In genomic region chr1:230077436-230078221, GRCh38 we compare ENCODE assay signal across 16 cellular contexts. TPM values are rescaled to one million over a fixed set of nuclear protein-coding genes. Genes with fewer than 3 reads are reported as not detected.
A peak's percentile ranks its signal among the peaks of the same experiment; 100 is the strongest.
DNase-seq lines count a peak whose midpoint lies in the region; ATAC-seq, FAIRE-seq and TF ChIP-seq lines count a peak whose summit lies in the region.
"Had no signal": no experiment of that assay in that cellular context is flagged by ENCODE, and none has a peak within 500 bp of the region (broad histone marks: within the 10 kb centered on the region; RNA-seq: fewer than 3 reads in every experiment).

No MANE protein-coding gene starts in this region.

- peak in 1 of 2 experiments; percentile 68; a peak in 3 of 6 replicates for ATAC-seq in A549
- no peak for ATAC-seq in gastroesophageal sphincter

- H3K27ac Mint-ChIP-seq in activated T-helper 1 cell treated with anti-CD3 and anti-CD28 coated beads, Interleukin-12 subunit alpha, Interleukin-12 subunit beta, Interleukin-2, Interleukin-4 antibody, amounts not matched to agents 30 ng/mL and 10 ng/mL and 1 ng/mL, durations not matched to agents 14 hours and 24 hours and 36 hours = peak overlapping the region; percentile 64
- H3K27ac Mint-ChIP-seq: activated CD4-positive, alpha-beta T cell treated with anti-CD3 and anti-CD28 coated beads, Interleukin-2, amount 10 ng/mL, durations not matched to agents 7 days and 5 days had no signal

- TF ChIP-seq EP300 in A549 (IDR thresholded peaks at IDR 0.05) (no peak), gastroesophageal sphincter (IDR thresholded peaks at IDR 0.05) (no peak)

- H3K9me3 Mint-ChIP-seq in activated T-helper 1 cell treated with anti-CD3 and anti-CD28 coated beads, Interleukin-12 subunit alpha, Interleukin-12 subunit beta, Interleukin-2, Interleukin-4 antibody, amounts not matched to agents 30 ng/mL and 10 ng/mL and 1 ng/mL, durations not matched to agents 14 hours and 24 hours and 36 hours = peaks cover 3% of the 10 kb centered on the region

- H3K4me3 Mint-ChIP-seq in activated T-helper 1 cell treated with anti-CD3 and anti-CD28 coated beads, Interleukin-12 subunit alpha, Interleukin-12 subunit beta, Interleukin-2, Interleukin-4 antibody, amounts not matched to agents 30 ng/mL and 10 ng/mL and 1 ng/mL, durations not matched to agents 14 hours and 24 hours and 36 hours = peak overlapping the region; percentile 3
- H3K4me3 Mint-ChIP-seq: activated CD4-positive, alpha-beta T cell treated with anti-CD3 and anti-CD28 coated beads, Interleukin-2, amount 10 ng/mL, durations not matched to agents 7 days and 5 days had no signal

- H3K4me3 ChIP-seq in A549 (no peak overlapping the region), gastroesophageal sphincter (no peak overlapping the region)
- H3K4me3 ChIP-seq: dorsolateral prefrontal cortex had no signal

- POLR2A ChIA-PET in A549 (lab: Yijun Ruan, JAX) = interaction anchor here (0.5 to 1.7 kb wide), 2 partner anchors 11 to 33 kb away, joined by 3 to 6 read pairs; partner anchors contain the start of gene GALNT2

- H3K9me3 ChIP-seq in A549 (0 out of 3 replicates have a peak, but pooled peaks cover under 1% of the 10 kb centered on the region), gastroesophageal sphincter (no peaks in the 10 kb centered on the region)

- no peak for TF ChIP-seq CTCF in A549 (IDR thresholded peaks at IDR 0.05)
- TF ChIP-seq CTCF in gastroesophageal sphincter (IDR thresholded peaks at IDR 0.05) = no peak

- H3K27me3 Mint-ChIP-seq in activated T-helper 1 cell treated with anti-CD3 and anti-CD28 coated beads, Interleukin-12 subunit alpha, Interleukin-12 subunit beta, Interleukin-2, Interleukin-4 antibody, amounts not matched to agents 30 ng/mL and 10 ng/mL and 1 ng/mL, durations not matched to agents 14 hours and 24 hours and 36 hours (ENCODE audit: insufficient read depth) = no peaks in the 10 kb centered on the region
- H3K27me3 Mint-ChIP-seq: activated CD4-positive, alpha-beta T cell treated with anti-CD3 and anti-CD28 coated beads, Interleukin-2, amount 10 ng/mL, durations not matched to agents 7 days and 5 days had no signal

- peak overlapping the region; percentile 39 to 69; a peak in 5 of 6 replicates for H3K27ac ChIP-seq in A549
- peak overlapping the region in 3 of 4 donors; percentile 4 to 52 (median 11) for H3K27ac ChIP-seq in gastroesophageal sphincter
- H3K27ac ChIP-seq: dorsolateral prefrontal cortex had no signal

- 66% methylated on average over 12 of the region's 12 CpGs for WGBS in A549 (ENCODE audit: missing lambda C conversion rate)
- WGBS in gastroesophageal sphincter (ENCODE audit: low coverage in 1 of 2), 2 donors = 78 to 83% methylated on average over 10 to 12 of the region's 12 CpGs

- peak overlapping the region; percentile 50 for H3K4me2 ChIP-seq in A549

- FAIRE-seq in A549 (lab: Jason Lieb, UNC) = no peak
- FAIRE-seq: GM18507, kidney had no signal

- no peak for TF ChIP-seq RAD21 in A549 (conservative IDR thresholded peaks at IDR 0.05 in 1 of 2, IDR thresholded peaks at IDR 0.05 in 1 of 2)

- DNase-seq in A549 (ENCODE audit: low read depth in 1 of 2, low spot score in 1 of 2) = peak in 1 of 2 experiments; percentile 72
- peak; percentile 52 for DNase-seq in EH (ENCODE audit: low read depth)
- DNase-seq in activated T-helper 1 cell treated with anti-CD3 and anti-CD28 coated beads, Interleukin-12 subunit alpha, Interleukin-12 subunit beta, Interleukin-2, Interleukin-4 antibody, amounts not matched to agents 30 ng/mL and 10 ng/mL and 1 ng/mL, durations not matched to agents 14 hours and 24 hours and 36 hours (ENCODE audit: low spot score) = no peak
- no peak for DNase-seq in cerebellar cortex (ENCODE audit: low spot score)
- no peak for DNase-seq in DMS79 treated with DMSO at 0.1 percent for 48 hours (lab: John Stamatoyannopoulos, UW)
- no peak for DNase-seq in UCSD-AML1 (lab: John Stamatoyannopoulos, UW; ENCODE audit: unreplicated experiment)
- no peak for DNase-seq in globus pallidus (ENCODE audit: low spot score)
- DNase-seq: activated CD4-positive, alpha-beta T cell treated with anti-CD3 and anti-CD28 coated beads, Interleukin-2, amount 10 ng/mL, durations not matched to agents 7 days and 5 days; C1 segment of cervical spinal cord; dorsolateral prefrontal cortex; GDM1; H7; kidney; stimulated activated CD4-positive, alpha-beta T cell treated with anti-CD3 and anti-CD28 coated beads, Interleukin-4, amount 100 ng/mL, for 1 hour had no signal

- peaks cover 23% of the 10 kb centered on the region for H3K36me3 Mint-ChIP-seq in activated T-helper 1 cell treated with anti-CD3 and anti-CD28 coated beads, Interleukin-12 subunit alpha, Interleukin-12 subunit beta, Interleukin-2, Interleukin-4 antibody, amounts not matched to agents 30 ng/mL and 10 ng/mL and 1 ng/mL, durations not matched to agents 14 hours and 24 hours and 36 hours (ENCODE audit: low read depth)

- H3K36me3 ChIP-seq in gastroesophageal sphincter = peaks cover 0 to 9% of the 10 kb centered on the region in 2 donors

- peaks cover 49% of the 10 kb centered on the region for H3K4me1 Mint-ChIP-seq in activated T-helper 1 cell treated with anti-CD3 and anti-CD28 coated beads, Interleukin-12 subunit alpha, Interleukin-12 subunit beta, Interleukin-2, Interleukin-4 antibody, amounts not matched to agents 30 ng/mL and 10 ng/mL and 1 ng/mL, durations not matched to agents 14 hours and 24 hours and 36 hours (ENCODE audit: low read depth)

- H3K4me1 ChIP-seq in A549 = peaks cover 56% of the 10 kb centered on the region
- peaks cover 5 to 100% (median 19%) of the 10 kb centered on the region in 3 donors for H3K4me1 ChIP-seq in gastroesophageal sphincter

- intact Hi-C loops in activated T-helper 1 cell treated with anti-CD3 and anti-CD28 coated beads, Interleukin-12 subunit alpha, Interleukin-12 subunit beta, Interleukin-2, Interleukin-4 antibody, amounts not matched to agents 30 ng/mL and 10 ng/mL and 1 ng/mL, durations not matched to agents 14 hours and 24 hours and 36 hours (cut with micrococcal nuclease) = no loop called here

- TF ChIP-seq POLR2A in A549 (IDR thresholded peaks at IDR 0.05; ENCODE audit: low read length) (no peak), gastroesophageal sphincter (IDR thresholded peaks at IDR 0.05) (no peak)

- CTCF ChIA-PET in A549 (lab: Yijun Ruan, JAX) = interaction anchor here (1.4 to 1.8 kb wide), 2 partner anchors 27 to 91 kb away, joined by 4 read pairs; no protein-coding TSS in a partner anchor

- no peaks in the 10 kb centered on the region for H3K27me3 ChIP-seq in gastroesophageal sphincter
- H3K27me3 ChIP-seq: dorsolateral prefrontal cortex had no signal

TF ChIP-seq in A549, 52 proteins besides CTCF, POLR2A, EP300 and RAD21:
- no peak for TF ChIP-seq RFX5 (IDR thresholded peaks at IDR 0.05)
- TF ChIP-seq HOXB5 (CRISPR knock-in tag; IDR thresholded peaks at IDR 0.05) = 0 out of 2 replicates have a peak, but pooled peaks have one; percentile 38
- TF ChIP-seq RNF2 (IDR thresholded peaks at IDR 0.05; ENCODE audit: borderline replicate concordance, low read depth) = no peak
- TF ChIP-seq FOSL2 (IDR thresholded peaks at IDR 0.05) = no peak
- peak; percentile 17; the same call in 1 of the 2 replicates for TF ChIP-seq FOSL2 (CRISPR knock-in tag; IDR thresholded peaks at IDR 0.05)
- TF ChIP-seq ZSCAN20 (CRISPR knock-in tag; IDR thresholded peaks at IDR 0.05) = no peak
- TF ChIP-seq ELK1 (IDR thresholded peaks at IDR 0.05; ENCODE audit: low read depth, low read length) = no peak
TF ChIP-seq in A549: peak in this region for 2.

RNA-seq across cellular contexts. Expression of gene GALNT2, which starts 10.6 kb away (rescaled TPM):
- polyA plus RNA-seq in A549 (2011; rRNA removed) = 57.5 and 66.9 TPM in 2 replicates
- 83.3 and 105 TPM in 2 replicates for polyA plus RNA-seq in A549 (2012; cell fraction: cytosol; rRNA removed)
- polyA plus RNA-seq in A549 (2012; cell fraction: nucleus; rRNA removed) = 194 and 199 TPM in 2 replicates
- 111 to 115 TPM (median 114 TPM) in 3 replicates for polyA plus RNA-seq in A549 (2017; fragmentation: RNase III; extraction: RNeasy Plus Mini Kit Qiagen cat#74134 plus additional on column Dnase treatment)
- polyA minus RNA-seq in A549 (2011; rRNA and poly(A)+ RNA removed) = 50.1 and 58.6 TPM in 2 replicates
- 67.6 and 67.9 TPM in 2 replicates for total RNA-seq in activated T-helper 1 cell treated with anti-CD3 and anti-CD28 coated beads, Interleukin-12 subunit alpha, Interleukin-12 subunit beta, Interleukin-2, Interleukin-4 antibody, amounts not matched to agents 30 ng/mL and 10 ng/mL and 1 ng/mL, durations not matched to agents 14 hours and 24 hours and 36 hours
- 100 to 1,000 TPM in 3 of 4 donors, 10 to 100 TPM in 1; 95.3 to 160 (median 134) TPM for total RNA-seq in gastroesophageal sphincter
